In genomic region chr9:112174965-112175795, GRCh38 we compare ENCODE assay signal across 1 cellular context.
A peak's percentile ranks its signal among the peaks of the same experiment; 100 is the strongest.
TF ChIP-seq lines count a peak whose summit lies in the region.

TSS of gene SUSD1 (minus strand) at chr9:112175297. CDS start at chr9:112175235, 62 bp downstream.

TF ChIP-seq in K562, 482 proteins besides CTCF, POLR2A, EP300 and RAD21 (continued from another document and continues in another):
- TF ChIP-seq, protein P1, sequence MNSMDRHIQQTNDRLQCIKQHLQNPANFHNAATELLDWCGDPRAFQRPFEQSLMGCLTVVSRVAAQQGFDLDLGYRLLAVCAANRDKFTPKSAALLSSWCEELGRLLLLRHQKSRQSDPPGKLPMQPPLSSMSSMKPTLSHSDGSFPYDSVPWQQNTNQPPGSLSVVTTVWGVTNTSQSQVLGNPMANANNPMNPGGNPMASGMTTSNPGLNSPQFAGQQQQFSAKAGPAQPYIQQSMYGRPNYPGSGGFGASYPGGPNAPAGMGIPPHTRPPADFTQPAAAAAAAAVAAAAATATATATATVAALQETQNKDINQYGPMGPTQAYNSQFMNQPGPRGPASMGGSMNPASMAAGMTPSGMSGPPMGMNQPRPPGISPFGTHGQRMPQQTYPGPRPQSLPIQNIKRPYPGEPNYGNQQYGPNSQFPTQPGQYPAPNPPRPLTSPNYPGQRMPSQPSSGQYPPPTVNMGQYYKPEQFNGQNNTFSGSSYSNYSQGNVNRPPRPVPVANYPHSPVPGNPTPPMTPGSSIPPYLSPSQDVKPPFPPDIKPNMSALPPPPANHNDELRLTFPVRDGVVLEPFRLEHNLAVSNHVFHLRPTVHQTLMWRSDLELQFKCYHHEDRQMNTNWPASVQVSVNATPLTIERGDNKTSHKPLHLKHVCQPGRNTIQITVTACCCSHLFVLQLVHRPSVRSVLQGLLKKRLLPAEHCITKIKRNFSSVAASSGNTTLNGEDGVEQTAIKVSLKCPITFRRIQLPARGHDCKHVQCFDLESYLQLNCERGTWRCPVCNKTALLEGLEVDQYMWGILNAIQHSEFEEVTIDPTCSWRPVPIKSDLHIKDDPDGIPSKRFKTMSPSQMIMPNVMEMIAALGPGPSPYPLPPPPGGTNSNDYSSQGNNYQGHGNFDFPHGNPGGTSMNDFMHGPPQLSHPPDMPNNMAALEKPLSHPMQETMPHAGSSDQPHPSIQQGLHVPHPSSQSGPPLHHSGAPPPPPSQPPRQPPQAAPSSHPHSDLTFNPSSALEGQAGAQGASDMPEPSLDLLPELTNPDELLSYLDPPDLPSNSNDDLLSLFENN (IDR thresholded peaks at IDR 0.05; ENCODE audit: low read depth in 2 of 2, low read length in 2 of 2), result no peak
- TF ChIP-seq, protein P2, sequence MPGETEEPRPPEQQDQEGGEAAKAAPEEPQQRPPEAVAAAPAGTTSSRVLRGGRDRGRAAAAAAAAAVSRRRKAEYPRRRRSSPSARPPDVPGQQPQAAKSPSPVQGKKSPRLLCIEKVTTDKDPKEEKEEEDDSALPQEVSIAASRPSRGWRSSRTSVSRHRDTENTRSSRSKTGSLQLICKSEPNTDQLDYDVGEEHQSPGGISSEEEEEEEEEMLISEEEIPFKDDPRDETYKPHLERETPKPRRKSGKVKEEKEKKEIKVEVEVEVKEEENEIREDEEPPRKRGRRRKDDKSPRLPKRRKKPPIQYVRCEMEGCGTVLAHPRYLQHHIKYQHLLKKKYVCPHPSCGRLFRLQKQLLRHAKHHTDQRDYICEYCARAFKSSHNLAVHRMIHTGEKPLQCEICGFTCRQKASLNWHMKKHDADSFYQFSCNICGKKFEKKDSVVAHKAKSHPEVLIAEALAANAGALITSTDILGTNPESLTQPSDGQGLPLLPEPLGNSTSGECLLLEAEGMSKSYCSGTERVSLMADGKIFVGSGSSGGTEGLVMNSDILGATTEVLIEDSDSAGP (CRISPR knock-in tag; IDR thresholded peaks at IDR 0.05), result no peak
- TF ChIP-seq TCF7L2 (IDR thresholded peaks at IDR 0.05; ENCODE audit: low read depth, low read length) (no peak), MXI1 (IDR thresholded peaks at IDR 0.05; ENCODE audit: low read depth, low read length) (no peak), HNRNPH1 (optimal IDR thresholded peaks at IDR 0.05; ENCODE audit: low read depth, low read length) (no peak), NR2C1 (IDR thresholded peaks at IDR 0.05) (no peak), NR2C1 (tag; IDR thresholded peaks at IDR 0.05) (no peak), ZNF146 (CRISPR knock-in tag; IDR thresholded peaks at IDR 0.05; ENCODE audit: unreplicated experiment) (no peak), ETV1 (tag; conservative IDR thresholded peaks at IDR 0.05; ENCODE audit: low read depth) (peak; percentile 33; the same call in 1 of the 2 replicates), TCF3 (CRISPR knock-in tag; IDR thresholded peaks at IDR 0.05) (peak; percentile 11; the same call in 1 of the 2 replicates), ZNF655 (CRISPR knock-in tag; IDR thresholded peaks at IDR 0.05) (no peak), TOE1 (IDR thresholded peaks at IDR 0.05; ENCODE audit: borderline replicate concordance) (no peak), TOE1 (CRISPR knock-in tag; IDR thresholded peaks at IDR 0.05; ENCODE audit: borderline replicate concordance, low read depth) (no peak), NFYB (IDR thresholded peaks at IDR 0.05; ENCODE audit: extremely low read depth, insufficient read length) (no peak), RBM25 (IDR thresholded peaks at IDR 0.05; ENCODE audit: low read depth, low read length, severe bottlenecking) (no peak), ZNF507 (tag; conservative IDR thresholded peaks at IDR 0.05) (no peak), ZNF639 (CRISPR knock-in tag; conservative IDR thresholded peaks at IDR 0.05 in 1 of 2, IDR thresholded peaks at IDR 0.05 in 1 of 2) (peak in 1 of 2 experiments; percentile 75; a peak in 1 of 4 replicates), CUX1 (CRISPR knock-in tag; IDR thresholded peaks at IDR 0.05) (peak; percentile 6; the same call in 1 of the 2 replicates), GTF2B (IDR thresholded peaks at IDR 0.05; ENCODE audit: extremely low read depth, insufficient read length) (no peak), SMAD1 (IDR thresholded peaks at IDR 0.05; ENCODE audit: low read depth, low read length, partially characterized antibody) (no peak), XRCC3 (IDR thresholded peaks at IDR 0.05) (no peak)
- TF ChIP-seq, protein P3, sequence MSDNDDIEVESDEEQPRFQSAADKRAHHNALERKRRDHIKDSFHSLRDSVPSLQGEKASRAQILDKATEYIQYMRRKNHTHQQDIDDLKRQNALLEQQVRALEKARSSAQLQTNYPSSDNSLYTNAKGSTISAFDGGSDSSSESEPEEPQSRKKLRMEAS (CRISPR knock-in tag; IDR thresholded peaks at IDR 0.05), result no peak
- TF ChIP-seq, protein P4, sequence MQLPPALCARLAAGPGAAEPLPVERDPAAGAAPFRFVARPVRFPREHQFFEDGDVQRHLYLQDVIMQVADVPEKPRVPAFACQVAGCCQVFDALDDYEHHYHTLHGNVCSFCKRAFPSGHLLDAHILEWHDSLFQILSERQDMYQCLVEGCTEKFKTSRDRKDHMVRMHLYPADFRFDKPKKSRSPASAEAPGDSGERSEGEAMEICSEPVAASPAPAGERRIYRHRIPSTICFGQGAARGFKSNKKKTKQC (CRISPR knock-in tag; IDR thresholded peaks at IDR 0.05), result no peak; the same call in 1 of the 2 replicates
- TF ChIP-seq, protein P5, sequence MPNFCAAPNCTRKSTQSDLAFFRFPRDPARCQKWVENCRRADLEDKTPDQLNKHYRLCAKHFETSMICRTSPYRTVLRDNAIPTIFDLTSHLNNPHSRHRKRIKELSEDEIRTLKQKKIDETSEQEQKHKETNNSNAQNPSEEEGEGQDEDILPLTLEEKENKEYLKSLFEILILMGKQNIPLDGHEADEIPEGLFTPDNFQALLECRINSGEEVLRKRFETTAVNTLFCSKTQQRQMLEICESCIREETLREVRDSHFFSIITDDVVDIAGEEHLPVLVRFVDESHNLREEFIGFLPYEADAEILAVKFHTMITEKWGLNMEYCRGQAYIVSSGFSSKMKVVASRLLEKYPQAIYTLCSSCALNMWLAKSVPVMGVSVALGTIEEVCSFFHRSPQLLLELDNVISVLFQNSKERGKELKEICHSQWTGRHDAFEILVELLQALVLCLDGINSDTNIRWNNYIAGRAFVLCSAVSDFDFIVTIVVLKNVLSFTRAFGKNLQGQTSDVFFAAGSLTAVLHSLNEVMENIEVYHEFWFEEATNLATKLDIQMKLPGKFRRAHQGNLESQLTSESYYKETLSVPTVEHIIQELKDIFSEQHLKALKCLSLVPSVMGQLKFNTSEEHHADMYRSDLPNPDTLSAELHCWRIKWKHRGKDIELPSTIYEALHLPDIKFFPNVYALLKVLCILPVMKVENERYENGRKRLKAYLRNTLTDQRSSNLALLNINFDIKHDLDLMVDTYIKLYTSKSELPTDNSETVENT (CRISPR knock-in tag; IDR thresholded peaks at IDR 0.05), result peak; percentile 74; the same call in 1 of the 2 replicates
